ENCODE assay signal across 7 cellular contexts in genomic region chr11:13276852-13277718, GRCh38. TPM values are rescaled to one million over a fixed set of nuclear protein-coding genes. Genes with fewer than 3 reads are reported as not detected.
DNase-seq lines count a peak whose midpoint lies in the region; ATAC-seq and TF ChIP-seq lines count a peak whose summit lies in the region.

No MANE protein-coding gene starts in this region.

- DNase-seq in NCI-H2081 treated with DMSO at 0.1 percent for 48 hours (lab: John Stamatoyannopoulos, UW), result peak; percentile 87
- peak; percentile 96 for DNase-seq in UCSD-AML1 (lab: John Stamatoyannopoulos, UW; ENCODE audit: unreplicated experiment)
- peak; percentile 87 for DNase-seq in brain pericyte (ENCODE audit: low read depth, low spot score)
- peak; percentile 99 for DNase-seq in gastrocnemius medialis

- ATAC-seq in GM18508 (IDR thresholded peaks at IDR 0.05; ENCODE audit: insufficient read depth, unreplicated experiment) (peak; percentile 82), HG02981 (IDR thresholded peaks at IDR 0.05; ENCODE audit: unreplicated experiment) (peak; percentile 85), gastrocnemius medialis (peak; percentile 80 to 82)

- TF ChIP-seq CTCF in gastrocnemius medialis (IDR thresholded peaks at IDR 0.05 in 4 of 5, conservative IDR thresholded peaks at IDR 0.05 in 1 of 5), result peak in 1 of 5 experiments; percentile 37

- TF ChIP-seq POLR2A in gastrocnemius medialis (IDR thresholded peaks at IDR 0.05), result peak; percentile 62 to 92

- H3K4me1 ChIP-seq in gastrocnemius medialis, result peaks cover 26 to 39% of the 10 kb centered on the region in 2 donors

- in situ Hi-C loops in gastrocnemius medialis (cut with MboI; ENCODE audit: low sequenced_read_pairs in 4 of 4), result loop anchor here in 1 of 4 donors (10.0 kb wide), 1 partner anchor 58 kb away; no protein-coding TSS in a partner anchor

- H3K9me3 ChIP-seq in gastrocnemius medialis, result no peaks in the 10 kb centered on the region

- H3K27me3 ChIP-seq in gastrocnemius medialis, result no peaks in the 10 kb centered on the region

- peak overlapping the region; percentile 86 to 97 (median 95) for H3K27ac ChIP-seq in gastrocnemius medialis

- intact Hi-C loops in gastrocnemius medialis (cut with DNase I; ENCODE audit: low total_unique reads), result loop anchor here (1.0 to 5.0 kb wide), 3 partner anchors 28 to 605 kb away; partner anchors contain the start of gene TEAD1

- H3K36me3 ChIP-seq in gastrocnemius medialis, result no peaks in the 10 kb centered on the region

- peak overlapping the region; percentile 61 for H3K4me3 ChIP-seq in iPS-11a (ENCODE audit: low read depth, low read length)
- peak overlapping the region; percentile 70 to 95 (median 89) for H3K4me3 ChIP-seq in gastrocnemius medialis

RNA-seq across cellular contexts. Expression of gene BMAL1, which starts 0.5 kb away (rescaled TPM):
- 10 to 100 TPM; 27.7 to 81.8 (median 41.0) TPM for total RNA-seq in gastrocnemius medialis

Comparison
In these comparisons a context has a peak if more than half of its experiments do, and no peak if none do; other contexts are left out.
1. Peak in every context shown above with its lines: DNase-seq, ATAC-seq, H3K4me3 ChIP-seq and H3K27ac ChIP-seq.